20 cellular contexts compared by ENCODE assay signal in the genomic region with DNA sequence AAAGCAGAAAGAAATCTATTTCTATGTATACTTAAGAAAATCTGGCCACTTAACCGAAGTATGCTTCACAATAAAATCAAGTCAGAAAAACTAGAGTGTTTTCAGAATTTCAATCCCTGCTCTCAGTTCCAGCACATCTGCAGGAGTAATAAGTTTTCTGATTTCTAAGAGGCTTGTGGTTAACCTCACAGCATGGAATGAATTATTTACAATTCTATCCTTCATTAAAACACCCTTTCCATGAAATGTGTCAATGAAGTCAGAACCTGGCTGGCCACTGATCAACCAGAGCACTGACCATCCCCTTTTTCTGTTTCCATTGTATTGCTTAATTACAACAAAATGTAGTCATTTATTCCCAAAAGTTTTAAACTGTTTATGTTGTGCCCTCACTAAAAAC.
DNase-seq lines count a peak whose midpoint lies in the region; ATAC-seq, FAIRE-seq and TF ChIP-seq lines count a peak whose summit lies in the region.
"Had no signal": no experiment of that assay in that cellular context is flagged by ENCODE, and none has a peak within 500 bp of the region (broad histone marks: within the 10 kb centered on the region; RNA-seq: fewer than 3 reads in every experiment).

No MANE protein-coding gene starts in this region.

- H3K9me3 ChIP-seq in suprapubic skin: no peaks in the 10 kb centered on the region

- H3K4me3 Mint-ChIP-seq in activated naive CD8-positive, alpha-beta T cell treated with anti-CD3 and anti-CD28 coated beads for 36 hours: no peak overlapping the region
- H3K4me3 Mint-ChIP-seq: memory B cell; natural killer cell treated with Interleukin-12 subunit alpha and Interleukin-12 subunit beta and Interleukin-15 and Interleukin-18, amount 100 ng/mL, for 72 hours had no signal

- no peaks in the 10 kb centered on the region for H3K27me3 ChIP-seq in suprapubic skin

- DNase-seq in EH (ENCODE audit: low read depth): peak; percentile 46
- DNase-seq in HTR-8/SVneo (ENCODE audit: insufficient read length, low spot score): peak; percentile 5
- DNase-seq in choroid plexus epithelial cell (ENCODE audit: low read depth): peak; percentile 57
- peak; percentile 93 for DNase-seq in renal cortical epithelial cell (ENCODE audit: low read depth)
- no peak for DNase-seq in cerebellar cortex (ENCODE audit: low spot score)
- DNase-seq in activated naive CD8-positive, alpha-beta T cell treated with anti-CD3 and anti-CD28 coated beads for 36 hours: no peak
- no peak for DNase-seq in suprapubic skin (ENCODE audit: low spot score in 2 of 2)
- DNase-seq: activated CD4-positive, alpha-beta T cell treated with anti-CD3 and anti-CD28 coated beads, Interleukin-2, amount 50 U/mL, for 48 hours; activated naive CD4-positive, alpha-beta T cell treated with anti-CD3 and anti-CD28 coated beads, Interleukin-2, amount 50 U/mL, for 16 hours; GDM1; NCI-H2081; NCI-H510A; T-helper 1 cell had no signal

- H3K36me3 Mint-ChIP-seq in activated naive CD8-positive, alpha-beta T cell treated with anti-CD3 and anti-CD28 coated beads for 36 hours: no peaks in the 10 kb centered on the region
- H3K36me3 Mint-ChIP-seq: memory B cell; natural killer cell treated with Interleukin-12 subunit alpha and Interleukin-12 subunit beta and Interleukin-15 and Interleukin-18, amount 100 ng/mL, for 72 hours had no signal

- no peaks in the 10 kb centered on the region for H3K36me3 ChIP-seq in suprapubic skin

- FAIRE-seq in HTR-8/SVneo (lab: Jason Lieb, UNC): no peak
- FAIRE-seq: D721Med, GM12892, islet of Langerhans had no signal

- no peak for TF ChIP-seq EP300 in suprapubic skin (IDR thresholded peaks at IDR 0.05)

- H3K9me3 Mint-ChIP-seq in activated naive CD8-positive, alpha-beta T cell treated with anti-CD3 and anti-CD28 coated beads for 36 hours: peaks cover 2% of the 10 kb centered on the region

- no peak for TF ChIP-seq POLR2A in suprapubic skin (IDR thresholded peaks at IDR 0.05)

- WGBS in suprapubic skin: 91% methylated on average over 1 of the region's 1 CpG

- no peak overlapping the region for H3K27ac Mint-ChIP-seq in activated naive CD8-positive, alpha-beta T cell treated with anti-CD3 and anti-CD28 coated beads for 36 hours
- H3K27ac Mint-ChIP-seq: memory B cell; natural killer cell treated with Interleukin-12 subunit alpha and Interleukin-12 subunit beta and Interleukin-15 and Interleukin-18, amount 100 ng/mL, for 72 hours had no signal

- H3K27ac ChIP-seq in suprapubic skin: no peak overlapping the region
- H3K27ac ChIP-seq: VCaP had no signal

- H3K4me1 Mint-ChIP-seq in activated naive CD8-positive, alpha-beta T cell treated with anti-CD3 and anti-CD28 coated beads for 36 hours: no peaks in the 10 kb centered on the region
- H3K4me1 Mint-ChIP-seq: memory B cell had no signal

- H3K4me1 ChIP-seq in suprapubic skin: no peaks in the 10 kb centered on the region

- no peak overlapping the region for H3K4me3 ChIP-seq in choroid plexus epithelial cell (ENCODE audit: low read depth, low read length)
- no peak overlapping the region for H3K4me3 ChIP-seq in suprapubic skin

- TF ChIP-seq CTCF in choroid plexus epithelial cell (conservative IDR thresholded peaks at IDR 0.05; ENCODE audit: low read depth, low read length) (no peak), suprapubic skin (IDR thresholded peaks at IDR 0.05) (no peak)

- no peaks in the 10 kb centered on the region for H3K27me3 Mint-ChIP-seq in activated naive CD8-positive, alpha-beta T cell treated with anti-CD3 and anti-CD28 coated beads for 36 hours
- H3K27me3 Mint-ChIP-seq: memory B cell; natural killer cell treated with Interleukin-12 subunit alpha and Interleukin-12 subunit beta and Interleukin-15 and Interleukin-18, amount 100 ng/mL, for 72 hours had no signal

- ATAC-seq in GM21737 (IDR thresholded peaks at IDR 0.05; ENCODE audit: unreplicated experiment): no peak
- ATAC-seq: natural killer cell treated with Interleukin-12 subunit alpha and Interleukin-12 subunit beta and Interleukin-15 and Interleukin-18, amount 100 ng/mL, for 72 hours had no signal

Comparison
In these comparisons a context has a peak if more than half of its experiments do, and no peak if none do; other contexts are left out.
1. DNase-seq: peak in EH (single experiment), HTR-8/SVneo (single experiment), choroid plexus epithelial cell (single experiment) and renal cortical epithelial cell (single experiment); none in cerebellar cortex (single experiment), activated naive CD8-positive, alpha-beta T cell treated with anti-CD3 and anti-CD28 coated beads for 36 hours (single experiment) and suprapubic skin (0 of 2).